ENCODE assay signal across 16 cellular contexts in genomic region chr2:102010767-102011351, GRCh38. TPM values are rescaled to one million over a fixed set of nuclear protein-coding genes. Genes with fewer than 3 reads are reported as not detected.
DNase-seq lines count a peak whose midpoint lies in the region; ATAC-seq lines count a peak whose summit lies in the region.
"Had no signal": no experiment of that assay in that cellular context is flagged by ENCODE, and none has a peak within 500 bp of the region (broad histone marks: within the 10 kb centered on the region; RNA-seq: fewer than 3 reads in every experiment).

No MANE protein-coding gene starts in this region.

- H3K4me1 Mint-ChIP-seq in stimulated activated naive B cell treated with anti-CD40 and anti-IgM and Interleukin-4, amounts not matched to agents 10 μg/mL and 1 μg/mL and 100 μg/mL, for 72 hours = peaks cover 15 to 43% of the 10 kb centered on the region in 2 donors

- H3K36me3 Mint-ChIP-seq in stimulated activated naive B cell treated with anti-CD40 and anti-IgM and Interleukin-4, amounts not matched to agents 10 μg/mL and 1 μg/mL and 100 μg/mL, for 72 hours = peaks cover 0 to 3% of the 10 kb centered on the region in 2 donors

- peak overlapping the region in 1 of 2 donors; percentile 3 for H3K4me3 Mint-ChIP-seq in stimulated activated naive B cell treated with anti-CD40 and anti-IgM and Interleukin-4, amounts not matched to agents 10 μg/mL and 1 μg/mL and 100 μg/mL, for 72 hours

- DNase-seq in Right ventricle myocardium inferior (ENCODE audit: missing footprints) = no peak
- no peak for DNase-seq in cardiac septum (ENCODE audit: low spot score)
- DNase-seq in NOMO-1 (lab: John Stamatoyannopoulos, UW; ENCODE audit: unreplicated experiment in 2 of 2) = peak; percentile 29 to 79
- peak; percentile 60 for DNase-seq in dermis blood vessel endothelial cell
- DNase-seq in stimulated activated naive B cell treated with anti-CD40 and anti-IgM and Interleukin-4, amounts not matched to agents 10 μg/mL and 1 μg/mL and 100 μg/mL, for 72 hours = no peak
- DNase-seq: DND-41, gastrocnemius medialis, IMR-90, left cardiac atrium, NCI-H2081 treated with DMSO at 0.1 percent for 48 hours, nucleus accumbens, SHP77 treated with DMSO at 0.1 percent for 48 hours, stomach had no signal

- peaks cover 0 to 6% of the 10 kb centered on the region in 2 donors for H3K9me3 Mint-ChIP-seq in stimulated activated naive B cell treated with anti-CD40 and anti-IgM and Interleukin-4, amounts not matched to agents 10 μg/mL and 1 μg/mL and 100 μg/mL, for 72 hours

- ATAC-seq in Right ventricle myocardium inferior (peak; percentile 48), GM18867 (IDR thresholded peaks at IDR 0.05; ENCODE audit: unreplicated experiment) (no peak), HG02981 (IDR thresholded peaks at IDR 0.05; ENCODE audit: unreplicated experiment) (no peak)
- ATAC-seq in stimulated activated naive B cell treated with anti-CD40 and anti-IgM and Interleukin-4, amounts not matched to agents 10 μg/mL and 1 μg/mL and 100 μg/mL, for 72 hours (replicated peaks) = peak; percentile 44 to 48
- ATAC-seq: gastrocnemius medialis had no signal

- peaks cover 0 to 12% of the 10 kb centered on the region in 2 donors for H3K27me3 Mint-ChIP-seq in stimulated activated naive B cell treated with anti-CD40 and anti-IgM and Interleukin-4, amounts not matched to agents 10 μg/mL and 1 μg/mL and 100 μg/mL, for 72 hours

- no peak overlapping the region for H3K27ac Mint-ChIP-seq in stimulated activated naive B cell treated with anti-CD40 and anti-IgM and Interleukin-4, amounts not matched to agents 10 μg/mL and 1 μg/mL and 100 μg/mL, for 72 hours

- intact Hi-C loops in Right ventricle myocardium inferior (cut with DNase I) (loop anchor here (10.0 kb wide), 2 partner anchors 126 to 344 kb away; partner anchors contain the start of gene IL18R1), cardiac septum (cut with DNase I) (no loop called here)

RNA-seq across cellular contexts. Expression of gene IL1R2, which starts 19.1 kb away (rescaled TPM):
- total RNA-seq in Right ventricle myocardium inferior (1.3 TPM), cardiac septum (1.0 TPM), dermis blood vessel endothelial cell (0.28 and 0.34 TPM in 2 replicates)
- total RNA-seq: IMR-90; T-helper 2 cell treated with Interferon-gamma antibody and Interleukin-4, amounts not matched to agents 100 ng/mL and 5 ng/mL, for 36 hours had no signal

Comparison
In these comparisons a context has a peak if more than half of its experiments do, and no peak if none do; other contexts are left out.
1. ATAC-seq: peak in Right ventricle myocardium inferior (single experiment) and stimulated activated naive B cell treated with anti-CD40 and anti-IgM and Interleukin-4, amounts not matched to agents 10 μg/mL and 1 μg/mL and 100 μg/mL, for 72 hours (2 of 2); none in GM18867 (single experiment) and HG02981 (single experiment).
2. DNase-seq: peak in NOMO-1 (2 of 2) and dermis blood vessel endothelial cell (single experiment); none in Right ventricle myocardium inferior (single experiment), cardiac septum (single experiment) and stimulated activated naive B cell treated with anti-CD40 and anti-IgM and Interleukin-4, amounts not matched to agents 10 μg/mL and 1 μg/mL and 100 μg/mL, for 72 hours (single experiment).